In genomic region chr6:131430531-131430930, GRCh38 we compare ENCODE assay signal across 25 cellular contexts.
"Had no signal": no experiment of that assay in that cellular context is flagged by ENCODE, and none has a peak within 500 bp of the region (broad histone marks: within the 10 kb centered on the region; RNA-seq: fewer than 3 reads in every experiment).

No MANE protein-coding gene starts in this region.

- H3K27ac Mint-ChIP-seq: activated CD4-positive, alpha-beta memory T cell treated with anti-CD3 and anti-CD28 coated beads, Interleukin-2, amount 10 ng/mL, durations not matched to agents 7 days and 5 days; activated naive CD4-positive, alpha-beta T cell treated with anti-CD3 and anti-CD28 coated beads, Interleukin-2, amount 50 U/mL, for 24 hours had no signal

- ATAC-seq: body of pancreas, Panc1 had no signal

- H3K4me3 Mint-ChIP-seq: activated CD4-positive, alpha-beta memory T cell treated with anti-CD3 and anti-CD28 coated beads, Interleukin-2, amount 10 ng/mL, durations not matched to agents 7 days and 5 days; activated naive CD4-positive, alpha-beta T cell treated with anti-CD3 and anti-CD28 coated beads, Interleukin-2, amount 50 U/mL, for 24 hours had no signal

- H3K27me3 Mint-ChIP-seq: activated CD4-positive, alpha-beta memory T cell treated with anti-CD3 and anti-CD28 coated beads, Interleukin-2, amount 10 ng/mL, durations not matched to agents 7 days and 5 days; activated naive CD4-positive, alpha-beta T cell treated with anti-CD3 and anti-CD28 coated beads, Interleukin-2, amount 50 U/mL, for 24 hours had no signal

- DNase-seq: activated CD4-positive, alpha-beta memory T cell treated with anti-CD3 and anti-CD28 coated beads, Interleukin-2, amount 10 ng/mL, durations not matched to agents 7 days and 5 days; activated CD4-positive, alpha-beta T cell treated with anti-CD3 and anti-CD28 coated beads, Interleukin-2, amount 50 U/mL, for 1 hour; activated CD4-positive, CD25-positive, alpha-beta regulatory T cell; activated naive CD4-positive, alpha-beta T cell; activated T-cell treated with anti-CD3 and anti-CD28 coated beads for 4 hours; body of pancreas; central memory CD4-positive, alpha-beta T cell; KG1; NCI-H1092; NCI-H1417; NCI-H1694; NCI-H2029; NCI-H2107; NCI-H2171 treated with DMSO at 0.1 percent for 48 hours; NCI-H345; NCI-H510A; NCI-H526 treated with DMSO at 0.1 percent for 48 hours; NK-92 treated with Interleukin-12 subunit alpha and Interleukin-12 subunit beta, amount 100 ng/mL, for 24 hours; OCI-M1; Right ventricle myocardium superior; SJCRH30; SK-N-SH; T-helper 1 cell had no signal
